12 cellular contexts compared by ENCODE assay signal in genomic region chr1:87812881-87813577, GRCh38.
DNase-seq lines count a peak whose midpoint lies in the region; ATAC-seq and TF ChIP-seq lines count a peak whose summit lies in the region.
"Had no signal": no experiment of that assay in that cellular context is flagged by ENCODE, and none has a peak within 500 bp of the region (broad histone marks: within the 10 kb centered on the region; RNA-seq: fewer than 3 reads in every experiment).

No MANE protein-coding gene starts in this region.

- POLR2A ChIA-PET in WTC11 (lab: Charles Lee): no interaction called here

- H3K79me1 ChIP-seq in neuronal stem cell (ENCODE audit: low read depth, low read length): no peaks in the 10 kb centered on the region

- H3K23ac ChIP-seq in neuronal stem cell (ENCODE audit: low read depth, low read length, poor library complexity): no peak overlapping the region

- no CpG with 5 or more reads among the region's 6 CpGs for WGBS in neuronal stem cell (ENCODE audit: extremely low coverage in 2 of 2, insufficient read length in 2 of 2, insufficient replicate concordance in 1 of 2), 2 donors

- no peak overlapping the region for H3K4ac ChIP-seq in neuronal stem cell (ENCODE audit: low read length)

- TF ChIP-seq CTCF in epithelial cell of esophagus (IDR thresholded peaks at IDR 0.05; ENCODE audit: insufficient read depth, low read depth, low read length, missing control alignments) (no peak), WTC11 (IDR thresholded peaks at IDR 0.05) (no peak)

- no peak overlapping the region for H3K27ac Mint-ChIP-seq in WTC11
- H3K27ac Mint-ChIP-seq: naive thymus-derived CD4-positive, alpha-beta T cell had no signal

- no peak overlapping the region for H3K4me2 ChIP-seq in neuronal stem cell (ENCODE audit: insufficient read depth, low read length, poor library complexity, severe bottlenecking)

- no peak overlapping the region for H4K8ac ChIP-seq in neuronal stem cell (ENCODE audit: low read depth, low read length)

- DNase-seq in epithelial cell of esophagus (ENCODE audit: low read depth): peak; percentile 22
- DNase-seq in neuronal stem cell (ENCODE audit: low spot score): no peak
- no peak for DNase-seq in stimulated activated CD4-positive, alpha-beta T cell treated with anti-CD3 and anti-CD28 coated beads, Interleukin-12 subunit alpha, Interleukin-12 subunit beta, amount 100 ng/mL, for 4 hours
- DNase-seq in dedifferentiated amniotic fluid mesenchymal stem cell (ENCODE audit: extremely low spot score): no peak
- DNase-seq in WTC11 (ENCODE audit: low spot score): no peak
- DNase-seq: naive thymus-derived CD4-positive, alpha-beta T cell; NCI-H2227 treated with DMSO at 0.1 percent for 48 hours; stimulated activated naive CD4-positive, alpha-beta T cell had no signal

- H3K14ac ChIP-seq in neuronal stem cell (ENCODE audit: low read length): no peak overlapping the region

- H3K18ac ChIP-seq in neuronal stem cell (ENCODE audit: low read length): no peak overlapping the region

- peaks cover 6% of the 10 kb centered on the region for H3K36me3 Mint-ChIP-seq in WTC11
- H3K36me3 Mint-ChIP-seq: naive thymus-derived CD4-positive, alpha-beta T cell had no signal

- no peak overlapping the region for H3K4me3 Mint-ChIP-seq in WTC11
- H3K4me3 Mint-ChIP-seq: naive thymus-derived CD4-positive, alpha-beta T cell had no signal

- H3K9me3 ChIP-seq in neuronal stem cell (replicated peaks in 1 of 2; ENCODE audit: control insufficient read depth in 2 of 2, insufficient read depth in 1 of 2, low read depth in 1 of 2, low read length in 2 of 2): no peaks in the 10 kb centered on the region

- no peak overlapping the region for H2AFZ ChIP-seq in neuronal stem cell (ENCODE audit: low read length)

- peaks cover 12% of the 10 kb centered on the region for H3K9me3 Mint-ChIP-seq in WTC11

- no peak overlapping the region for H2BK5ac ChIP-seq in neuronal stem cell (ENCODE audit: low read length)

- H3K27me3 ChIP-seq in neuronal stem cell (ENCODE audit: control insufficient read depth in 3 of 3, insufficient read depth in 3 of 3, low read depth in 1 of 3, low read length in 3 of 3): no peaks in the 10 kb centered on the region

- H2AK5ac ChIP-seq in neuronal stem cell (ENCODE audit: low read depth, low read length): no peak overlapping the region

- peak; percentile 86 for ATAC-seq in GM18867 (IDR thresholded peaks at IDR 0.05; ENCODE audit: unreplicated experiment)
- ATAC-seq in GM21576 (IDR thresholded peaks at IDR 0.05; ENCODE audit: unreplicated experiment): peak; percentile 84
- peak; percentile 93 for ATAC-seq in HG03159 (IDR thresholded peaks at IDR 0.05; ENCODE audit: unreplicated experiment)
- no peak for ATAC-seq in WTC11
- ATAC-seq: K562; naive thymus-derived CD4-positive, alpha-beta T cell had no signal

- no peaks in the 10 kb centered on the region for H3K27me3 Mint-ChIP-seq in WTC11 (ENCODE audit: low read depth)

- no peak overlapping the region for H3K9ac ChIP-seq in neuronal stem cell (ENCODE audit: low read depth, low read length, poor library complexity)

- no peak overlapping the region for H4K91ac ChIP-seq in neuronal stem cell (ENCODE audit: low read depth, low read length, poor library complexity)

- H3K4me1 ChIP-seq in neuronal stem cell (ENCODE audit: control insufficient read depth in 2 of 2, insufficient read depth in 1 of 2, low read depth in 1 of 2, low read length in 2 of 2): peaks cover 0 to 6% of the 10 kb centered on the region in 2 donors

- peaks cover 15% of the 10 kb centered on the region for H3K4me1 Mint-ChIP-seq in WTC11
- H3K4me1 Mint-ChIP-seq: naive thymus-derived CD4-positive, alpha-beta T cell had no signal

- H2BK120ac ChIP-seq in neuronal stem cell (ENCODE audit: low read depth, low read length): no peak overlapping the region

- no peak overlapping the region for H2BK15ac ChIP-seq in neuronal stem cell (ENCODE audit: low read length)

- CTCF ChIA-PET in WTC11 (lab: Charles Lee): no interaction called here

- H3K36me3 ChIP-seq in neuronal stem cell (replicated peaks in 1 of 2; ENCODE audit: control insufficient read depth in 2 of 2, insufficient read depth in 2 of 2, low read length in 2 of 2): no peaks in the 10 kb centered on the region

- no peak overlapping the region for H3K4me3 ChIP-seq in epithelial cell of esophagus (ENCODE audit: low read length)
- H3K4me3 ChIP-seq in neuronal stem cell (ENCODE audit: low read length in 2 of 2): no peak overlapping the region
- H3K4me3 ChIP-seq: K562 had no signal

- no peak overlapping the region for H2BK12ac ChIP-seq in neuronal stem cell (ENCODE audit: low read length)

- no peak overlapping the region for H3K27ac ChIP-seq in neuronal stem cell (replicated peaks; ENCODE audit: low read length)

TF ChIP-seq in WTC11, 78 proteins besides CTCF, POLR2A, EP300 and RAD21:
- TF ChIP-seq ZNF121 (CRISPR knock-in tag; IDR thresholded peaks at IDR 0.05): no peak
- TF ChIP-seq ZNF396 (CRISPR knock-in tag; IDR thresholded peaks at IDR 0.05; ENCODE audit: borderline replicate concordance): no peak
- no peak for TF ChIP-seq HMGA2 (CRISPR knock-in tag; IDR thresholded peaks at IDR 0.05)
- no peak for TF ChIP-seq HMGXB4 (CRISPR knock-in tag; IDR thresholded peaks at IDR 0.05)
- no peak for TF ChIP-seq GRHL2 (CRISPR knock-in tag; IDR thresholded peaks at IDR 0.05; ENCODE audit: insufficient replicate concordance, severe bottlenecking)
- no peak for TF ChIP-seq ZNF219 (CRISPR knock-in tag; IDR thresholded peaks at IDR 0.05; ENCODE audit: borderline replicate concordance)
- TF ChIP-seq PRRX2 (CRISPR knock-in tag; IDR thresholded peaks at IDR 0.05): no peak
- TF ChIP-seq ERG (CRISPR knock-in tag; IDR thresholded peaks at IDR 0.05): no peak
- no peak for TF ChIP-seq MYBL2 (CRISPR knock-in tag; IDR thresholded peaks at IDR 0.05)
- TF ChIP-seq TEAD4 (CRISPR knock-in tag; IDR thresholded peaks at IDR 0.05): no peak
- no peak for TF ChIP-seq ZNF671 (CRISPR knock-in tag; IDR thresholded peaks at IDR 0.05)
- TF ChIP-seq RELA (CRISPR knock-in tag; IDR thresholded peaks at IDR 0.05; ENCODE audit: borderline replicate concordance): no peak
- TF ChIP-seq ZMAT4 (CRISPR knock-in tag; IDR thresholded peaks at IDR 0.05): no peak
- no peak for TF ChIP-seq NR3C1 (CRISPR knock-in tag; conservative IDR thresholded peaks at IDR 0.05; ENCODE audit: low read depth)
- no peak for TF ChIP-seq USF2 (CRISPR knock-in tag; IDR thresholded peaks at IDR 0.05)
